ENCODE assay signal across 8 cellular contexts in genomic region chr12:89225808-89226368, GRCh38.
DNase-seq lines count a peak whose midpoint lies in the region; ATAC-seq and FAIRE-seq lines count a peak whose summit lies in the region.

No MANE protein-coding gene starts in this region.

- H3K9me3 Mint-ChIP-seq in activated CD4-positive, alpha-beta memory T cell treated with anti-CD3 and anti-CD28 coated beads, Interleukin-2, amount 10 ng/mL, durations not matched to agents 7 days and 5 days = peaks cover 4% of the 10 kb centered on the region

- peak overlapping the region; percentile 92 for H3K27ac Mint-ChIP-seq in activated CD4-positive, alpha-beta memory T cell treated with anti-CD3 and anti-CD28 coated beads, Interleukin-2, amount 10 ng/mL, durations not matched to agents 7 days and 5 days

- FAIRE-seq in HTR-8/SVneo (lab: Jason Lieb, UNC) = no peak

- POLR2A ChIA-PET in activated CD4-positive, alpha-beta memory T cell treated with anti-CD3 and anti-CD28 coated beads, Interleukin-2, amount 10 ng/mL, durations not matched to agents 7 days and 5 days (lab: Charles Lee) = interaction anchor here (0.8 to 4.9 kb wide), 14 partner anchors 9 to 237 kb away, joined by 3 to 58 read pairs (median 6); partner anchors contain the start of gene DUSP6

- CTCF ChIA-PET in activated CD4-positive, alpha-beta memory T cell treated with anti-CD3 and anti-CD28 coated beads, Interleukin-2, amount 10 ng/mL, durations not matched to agents 7 days and 5 days (lab: Charles Lee) = interaction anchor here (1.0 to 1.6 kb wide), 8 partner anchors 10 to 206 kb away, joined by 3 to 30 read pairs (median 6); no protein-coding TSS in a partner anchor

- H3K27me3 Mint-ChIP-seq in activated CD4-positive, alpha-beta memory T cell treated with anti-CD3 and anti-CD28 coated beads, Interleukin-2, amount 10 ng/mL, durations not matched to agents 7 days and 5 days = no peaks in the 10 kb centered on the region

- ATAC-seq in HG03354 (IDR thresholded peaks at IDR 0.05; ENCODE audit: poor library complexity, severe bottlenecking, unreplicated experiment) (peak; percentile 64), left cardiac atrium (peak; percentile 65 to 98)

- peaks cover 37% of the 10 kb centered on the region for H3K36me3 Mint-ChIP-seq in activated CD4-positive, alpha-beta memory T cell treated with anti-CD3 and anti-CD28 coated beads, Interleukin-2, amount 10 ng/mL, durations not matched to agents 7 days and 5 days (ENCODE audit: low read depth)

- intact Hi-C loops in left cardiac atrium (cut with DNase I) = no loop called here

- DNase-seq in activated CD4-positive, alpha-beta T cell treated with anti-CD3 and anti-CD28 coated beads for 24 hours (ENCODE audit: low read depth in 2 of 2) = peak; percentile 14 to 28
- no peak for DNase-seq in activated CD4-positive, alpha-beta T cell treated with anti-CD3 and anti-CD28 coated beads, Interleukin-2, amount 50 U/mL, for 4 hours
- peak; percentile 30 for DNase-seq in activated CD4-positive, alpha-beta memory T cell treated with anti-CD3 and anti-CD28 coated beads, Interleukin-2, amount 10 ng/mL, durations not matched to agents 7 days and 5 days
- DNase-seq in left cardiac atrium (peak; percentile 23), HTR-8/SVneo (ENCODE audit: insufficient read length, low spot score) (no peak), NCI-H524 (lab: John Stamatoyannopoulos, UW) (no peak)
- peak; percentile 14 to 19 for DNase-seq in stimulated activated CD8-positive, alpha-beta memory T cell treated with anti-CD3 and anti-CD28 coated beads, Interleukin-15, amount 100 ng/mL, for 48 hours (ENCODE audit: low read depth in 2 of 2)

- peak overlapping the region; percentile 12 for H3K4me3 Mint-ChIP-seq in activated CD4-positive, alpha-beta memory T cell treated with anti-CD3 and anti-CD28 coated beads, Interleukin-2, amount 10 ng/mL, durations not matched to agents 7 days and 5 days

- H3K4me1 Mint-ChIP-seq in activated CD4-positive, alpha-beta memory T cell treated with anti-CD3 and anti-CD28 coated beads, Interleukin-2, amount 10 ng/mL, durations not matched to agents 7 days and 5 days = peaks cover 73% of the 10 kb centered on the region

Comparison
In these comparisons a context has a peak if more than half of its experiments do, and no peak if none do; other contexts are left out.
1. DNase-seq: peak in activated CD4-positive, alpha-beta T cell treated with anti-CD3 and anti-CD28 coated beads for 24 hours (2 of 2), activated CD4-positive, alpha-beta memory T cell treated with anti-CD3 and anti-CD28 coated beads, Interleukin-2, amount 10 ng/mL, durations not matched to agents 7 days and 5 days (single experiment), left cardiac atrium (single experiment) and stimulated activated CD8-positive, alpha-beta memory T cell treated with anti-CD3 and anti-CD28 coated beads, Interleukin-15, amount 100 ng/mL, for 48 hours (2 of 2); none in activated CD4-positive, alpha-beta T cell treated with anti-CD3 and anti-CD28 coated beads, Interleukin-2, amount 50 U/mL, for 4 hours (0 of 2), HTR-8/SVneo (single experiment) and NCI-H524 (0 of 2).